Comparison of ENCODE assay signal across 21 cellular contexts in the genomic region with DNA sequence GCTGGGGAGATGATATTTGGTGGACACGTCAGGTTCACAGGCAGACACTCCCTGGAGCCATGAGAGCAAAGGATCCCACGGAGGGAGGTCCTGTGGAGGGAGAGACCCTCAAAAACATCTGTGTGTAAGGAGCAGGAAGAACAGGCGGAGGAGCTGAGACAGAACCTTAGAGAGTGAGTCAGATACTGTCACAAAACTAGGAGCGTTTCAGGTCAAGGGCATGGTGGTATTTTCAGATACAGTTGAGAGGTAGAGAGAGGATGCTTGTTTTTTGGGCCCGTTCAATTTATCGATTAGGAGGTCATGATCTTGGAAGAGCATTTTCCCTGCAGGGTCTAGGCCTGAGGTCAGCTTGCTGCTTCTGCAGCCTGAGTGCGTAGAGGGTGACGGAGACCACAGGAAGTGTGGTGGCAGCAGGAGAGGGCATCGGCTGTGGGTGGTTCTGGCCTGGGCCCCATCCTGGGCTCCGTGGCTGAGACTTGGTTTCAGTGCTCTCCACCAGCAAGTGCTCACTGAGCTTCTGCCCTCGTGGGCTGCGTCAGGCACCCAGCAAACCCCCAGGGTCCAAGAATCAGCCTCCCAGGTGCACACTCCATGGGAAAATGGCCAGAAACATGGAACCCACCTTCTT. TPM values are rescaled to one million over a fixed set of nuclear protein-coding genes. Genes with fewer than 3 reads are reported as not detected.
DNase-seq lines count a peak whose midpoint lies in the region; ATAC-seq and TF ChIP-seq lines count a peak whose summit lies in the region.
"Had no signal": no experiment of that assay in that cellular context is flagged by ENCODE, and none has a peak within 500 bp of the region (broad histone marks: within the 10 kb centered on the region; RNA-seq: fewer than 3 reads in every experiment).

No MANE protein-coding gene starts in this region.

- H4K8ac ChIP-seq in trophoblast cell (ENCODE audit: low read depth, low read length): no peak overlapping the region

- TF ChIP-seq CTCF in RWPE1 (conservative IDR thresholded peaks at IDR 0.05; ENCODE audit: low read depth): no peak

- POLR2A ChIA-PET in RWPE1 (lab: Yijun Ruan, JAX; ENCODE audit: low non-redundant PET): no interaction called here

- ATAC-seq in esophagus mucosa: peak; percentile 26
- ATAC-seq: lower lobe of right lung; naive thymus-derived CD8-positive, alpha-beta T cell; stimulated activated naive CD8-positive, alpha-beta T cell treated with anti-CD3 and anti-CD28 coated beads, Interleukin-15, amount 100 ng/mL, for 72 hours had no signal

- no peaks in the 10 kb centered on the region for H3K27me3 ChIP-seq in trophoblast cell (ENCODE audit: insufficient read depth, low read length)
- H3K27me3 ChIP-seq: dorsolateral prefrontal cortex, heart left ventricle had no signal

- no peak overlapping the region for H2AK5ac ChIP-seq in trophoblast cell (ENCODE audit: low read length)

- no peak overlapping the region for H4K91ac ChIP-seq in trophoblast cell (ENCODE audit: low read depth, low read length)

- no peak overlapping the region for H3K4me2 ChIP-seq in trophoblast cell (ENCODE audit: low read length)

- H2AFZ ChIP-seq in trophoblast cell (ENCODE audit: insufficient read depth, low read length, poor library complexity): no peak overlapping the region

- H3K18ac ChIP-seq in trophoblast cell (ENCODE audit: low read length): no peak overlapping the region

- no peak overlapping the region for H3K9ac ChIP-seq in trophoblast cell (ENCODE audit: low read length)

- no peaks in the 10 kb centered on the region for H3K79me1 ChIP-seq in trophoblast cell (ENCODE audit: low read length)

- H3K27ac Mint-ChIP-seq in activated CD4-positive, alpha-beta T cell treated with anti-CD3 and anti-CD28 coated beads, Interleukin-2, amount 10 ng/mL, durations not matched to agents 24 days and 14 days: peak overlapping the region; percentile 15
- H3K27ac Mint-ChIP-seq: activated naive CD8-positive, alpha-beta T cell had no signal

- peaks cover 28 to 38% of the 10 kb centered on the region in 2 experiments for H3K36me3 ChIP-seq in trophoblast cell (ENCODE audit: control insufficient read depth in 1 of 2, insufficient read depth in 2 of 2, low read length in 2 of 2)
- H3K36me3 ChIP-seq: heart left ventricle, lower lobe of right lung had no signal

- CTCF ChIA-PET in RWPE1 (lab: Yijun Ruan, JAX): no interaction called here

- no peak for DNase-seq in activated CD4-positive, alpha-beta T cell treated with anti-CD3 and anti-CD28 coated beads, Interleukin-2, amount 10 ng/mL, durations not matched to agents 24 days and 14 days
- no peak for DNase-seq in activated CD4-positive, alpha-beta T cell treated with anti-CD3 and anti-CD28 coated beads, Interleukin-2, amount 50 U/mL, for 48 hours
- DNase-seq in RWPE1 (ENCODE audit: low spot score) (no peak), trophoblast cell (no peak), NCI-H1436 (lab: John Stamatoyannopoulos, UW) (no peak), AG20443 (ENCODE audit: low spot score) (no peak), HPDE6-E6E7 (ENCODE audit: extremely low spot score) (no peak)
- DNase-seq: activated CD4-positive, alpha-beta T cell treated with anti-CD3 and anti-CD28 coated beads, Interleukin-2, amount 50 U/mL, for 1 hour; activated T-cell treated with anti-CD3 and anti-CD28 coated beads for 4 hours; CD8-positive, alpha-beta memory T cell; DMS79 treated with DMSO at 0.1 percent for 48 hours; dorsolateral prefrontal cortex; HCEC 1CT; lower lobe of right lung; naive thymus-derived CD8-positive, alpha-beta T cell; NCI-H1436 treated with DMSO at 0.1 percent for 48 hours; OCI-M1; stimulated activated naive CD8-positive, alpha-beta T cell treated with anti-CD3 and anti-CD28 coated beads, Interleukin-15, amount 100 ng/mL, for 72 hours had no signal

- H4K12ac ChIP-seq in trophoblast cell (ENCODE audit: low read depth, low read length): no peak overlapping the region

- intact Hi-C loops in activated CD4-positive, alpha-beta T cell treated with anti-CD3 and anti-CD28 coated beads, Interleukin-2, amount 10 ng/mL, durations not matched to agents 24 days and 14 days (cut with micrococcal nuclease): no loop called here

- no peaks in the 10 kb centered on the region for H3K9me3 Mint-ChIP-seq in activated CD4-positive, alpha-beta T cell treated with anti-CD3 and anti-CD28 coated beads, Interleukin-2, amount 10 ng/mL, durations not matched to agents 24 days and 14 days
- H3K9me3 Mint-ChIP-seq: CD8-positive, alpha-beta memory T cell; naive thymus-derived CD8-positive, alpha-beta T cell; stimulated activated naive CD8-positive, alpha-beta T cell treated with anti-CD3 and anti-CD28 coated beads, Interleukin-15, amount 100 ng/mL, for 72 hours had no signal

- no peak overlapping the region for H2BK120ac ChIP-seq in trophoblast cell (ENCODE audit: insufficient read depth, low read length, poor library complexity)

- peak overlapping the region; percentile 67 for H3K4ac ChIP-seq in trophoblast cell (ENCODE audit: low read depth, low read length)

- H3K79me2 ChIP-seq in trophoblast cell (ENCODE audit: control insufficient read depth, insufficient read depth, low read length, poor library complexity): peaks cover 46% of the 10 kb centered on the region

- peak overlapping the region; percentile 12; the same call in 1 of the 2 replicates for H3K27ac ChIP-seq in RWPE1
- H3K27ac ChIP-seq in trophoblast cell (ENCODE audit: low read depth, low read length): no peak overlapping the region
- H3K27ac ChIP-seq: heart left ventricle, lower lobe of right lung had no signal

- no peak overlapping the region for H3K14ac ChIP-seq in trophoblast cell (ENCODE audit: low read length)

- H3K4me3 Mint-ChIP-seq in activated CD4-positive, alpha-beta T cell treated with anti-CD3 and anti-CD28 coated beads, Interleukin-2, amount 10 ng/mL, durations not matched to agents 24 days and 14 days: no peak overlapping the region
- H3K4me3 Mint-ChIP-seq: activated naive CD8-positive, alpha-beta T cell; CD8-positive, alpha-beta memory T cell; naive thymus-derived CD8-positive, alpha-beta T cell; stimulated activated naive CD8-positive, alpha-beta T cell treated with anti-CD3 and anti-CD28 coated beads, Interleukin-15, amount 100 ng/mL, for 72 hours had no signal

- no peaks in the 10 kb centered on the region for H3K9me3 ChIP-seq in trophoblast cell (ENCODE audit: insufficient read depth, low read depth, low read length)
- H3K9me3 ChIP-seq: heart left ventricle, lower lobe of right lung had no signal

- H3K36me3 Mint-ChIP-seq in activated CD4-positive, alpha-beta T cell treated with anti-CD3 and anti-CD28 coated beads, Interleukin-2, amount 10 ng/mL, durations not matched to agents 24 days and 14 days (ENCODE audit: low read depth): peaks cover 2% of the 10 kb centered on the region
- H3K36me3 Mint-ChIP-seq: naive thymus-derived CD8-positive, alpha-beta T cell had no signal

- no peak overlapping the region for H2BK5ac ChIP-seq in trophoblast cell (ENCODE audit: low read depth, low read length, poor library complexity)

- peaks cover 10% of the 10 kb centered on the region for H3K4me1 Mint-ChIP-seq in activated CD4-positive, alpha-beta T cell treated with anti-CD3 and anti-CD28 coated beads, Interleukin-2, amount 10 ng/mL, durations not matched to agents 24 days and 14 days

- H3K23ac ChIP-seq in trophoblast cell (ENCODE audit: low read length): no peak overlapping the region

- no peak overlapping the region for H3K4me3 ChIP-seq in trophoblast cell (ENCODE audit: low read depth, low read length)
- H3K4me3 ChIP-seq: dorsolateral prefrontal cortex, heart left ventricle, lower lobe of right lung had no signal

- WGBS in trophoblast cell (ENCODE audit: extremely low coverage, insufficient coverage, insufficient read length): no CpG with 5 or more reads among the region's 12 CpGs

- peaks cover 17 to 27% of the 10 kb centered on the region in 2 experiments for H3K4me1 ChIP-seq in trophoblast cell (ENCODE audit: control insufficient read depth in 1 of 2, insufficient read depth in 2 of 2, low read length in 2 of 2)

- no peaks in the 10 kb centered on the region for H3K27me3 Mint-ChIP-seq in activated CD4-positive, alpha-beta T cell treated with anti-CD3 and anti-CD28 coated beads, Interleukin-2, amount 10 ng/mL, durations not matched to agents 24 days and 14 days
- H3K27me3 Mint-ChIP-seq: activated naive CD8-positive, alpha-beta T cell; naive thymus-derived CD8-positive, alpha-beta T cell; stimulated activated naive CD8-positive, alpha-beta T cell treated with anti-CD3 and anti-CD28 coated beads, Interleukin-15, amount 100 ng/mL, for 72 hours had no signal

- H2BK12ac ChIP-seq in trophoblast cell (ENCODE audit: low read length): no peak overlapping the region

RNA-seq across cellular contexts. Expression of gene SPSB1, which starts 39.9 kb away (rescaled TPM):
- 4.8 and 6.2 TPM in 2 replicates for total RNA-seq in activated CD4-positive, alpha-beta T cell treated with anti-CD3 and anti-CD28 coated beads, Interleukin-2, amount 10 ng/mL, durations not matched to agents 24 days and 14 days
- 15.5 TPM for total RNA-seq in esophagus mucosa
- 85.2 and 90.2 TPM in 2 replicates for polyA plus RNA-seq in trophoblast cell (2013)
